1 cellular context compared by ENCODE assay signal in genomic region chr3:136250862-136251460, GRCh38.
TF ChIP-seq lines count a peak whose summit lies in the region.

No MANE protein-coding gene starts in this region.

TF ChIP-seq in HepG2, 621 proteins besides CTCF, POLR2A, EP300 and RAD21 (continued from another document and continues in another):
- TF ChIP-seq ZNF18 (CRISPR knock-in tag; IDR thresholded peaks at IDR 0.05; ENCODE audit: insufficient replicate concordance) (peak; percentile 88), DRAP1 (CRISPR knock-in tag; IDR thresholded peaks at IDR 0.05) (no peak), SCMH1 (CRISPR knock-in tag; IDR thresholded peaks at IDR 0.05; ENCODE audit: borderline replicate concordance) (no peak), ZBTB38 (CRISPR knock-in tag; IDR thresholded peaks at IDR 0.05) (peak; percentile 81), ZSCAN29 (CRISPR knock-in tag; conservative IDR thresholded peaks at IDR 0.05) (no peak; the same call in 1 of the 2 replicates), ZNF674 (CRISPR knock-in tag; IDR thresholded peaks at IDR 0.05; ENCODE audit: low read depth) (no peak), ZNF451 (CRISPR knock-in tag; IDR thresholded peaks at IDR 0.05) (peak; percentile 82; the same call in 1 of the 2 replicates), ZNF652 (CRISPR knock-in tag; IDR thresholded peaks at IDR 0.05; ENCODE audit: borderline replicate concordance, low read depth) (peak; percentile 18; the same call in 1 of the 2 replicates), ESRRA (CRISPR knock-in tag; IDR thresholded peaks at IDR 0.05; ENCODE audit: low read depth) (no peak), ZBTB1 (CRISPR knock-in tag; IDR thresholded peaks at IDR 0.05; ENCODE audit: borderline replicate concordance) (no peak), PHB2 (IDR thresholded peaks at IDR 0.05; ENCODE audit: partially characterized antibody) (no peak), ZNF639 (CRISPR knock-in tag; conservative IDR thresholded peaks at IDR 0.05) (no peak; the same call in 1 of the 2 replicates), ZNF260 (CRISPR knock-in tag; IDR thresholded peaks at IDR 0.05; ENCODE audit: borderline replicate concordance, low read depth) (no peak), ZSCAN25 (CRISPR knock-in tag; IDR thresholded peaks at IDR 0.05) (peak; percentile 53; the same call in 1 of the 2 replicates), THAP8 (CRISPR knock-in tag; IDR thresholded peaks at IDR 0.05; ENCODE audit: borderline replicate concordance) (peak; percentile 23; the same call in 1 of the 2 replicates), ATF4 (CRISPR knock-in tag; IDR thresholded peaks at IDR 0.05) (peak in 1 of 2 experiments; percentile 71; a peak in 2 of 4 replicates), TFE3 (CRISPR knock-in tag; IDR thresholded peaks at IDR 0.05) (peak; percentile 56; the same call in 1 of the 2 replicates), ZGPAT (CRISPR knock-in tag; IDR thresholded peaks at IDR 0.05) (no peak), FOXC1 (CRISPR knock-in tag; IDR thresholded peaks at IDR 0.05; ENCODE audit: borderline replicate concordance) (peak; percentile 53; the same call in 1 of the 2 replicates), TERF1 (CRISPR knock-in tag; IDR thresholded peaks at IDR 0.05) (peak; percentile 55; the same call in 1 of the 2 replicates), ZNF253 (CRISPR knock-in tag; IDR thresholded peaks at IDR 0.05; ENCODE audit: borderline replicate concordance) (peak; percentile 87; the same call in 1 of the 2 replicates), ZNF780A (CRISPR knock-in tag; IDR thresholded peaks at IDR 0.05) (peak; percentile 72; the same call in 1 of the 2 replicates), ONECUT2 (CRISPR knock-in tag; IDR thresholded peaks at IDR 0.05) (peak; percentile 76), NFIC (IDR thresholded peaks at IDR 0.05; ENCODE audit: low read length) (no peak), ZNF556 (CRISPR knock-in tag; IDR thresholded peaks at IDR 0.05; ENCODE audit: borderline replicate concordance) (no peak), ZNF878 (CRISPR knock-in tag; IDR thresholded peaks at IDR 0.05) (peak; percentile 73; the same call in 1 of the 2 replicates), TEAD2 (CRISPR knock-in tag; IDR thresholded peaks at IDR 0.05) (peak; percentile 97), SNRNP70 (IDR thresholded peaks at IDR 0.05; ENCODE audit: low read depth, low read length) (no peak), IRF9 (CRISPR knock-in tag; IDR thresholded peaks at IDR 0.05; ENCODE audit: borderline replicate concordance) (peak; percentile 73), BATF2 (CRISPR knock-in tag; IDR thresholded peaks at IDR 0.05) (peak; percentile 72; the same call in 1 of the 2 replicates), DNMT3B (CRISPR knock-in tag; conservative IDR thresholded peaks at IDR 0.05) (peak; percentile 96), RXRA (CRISPR knock-in tag; IDR thresholded peaks at IDR 0.05) (no peak), PAWR (CRISPR knock-in tag; IDR thresholded peaks at IDR 0.05; ENCODE audit: borderline replicate concordance) (no peak), PPARG (CRISPR knock-in tag; conservative IDR thresholded peaks at IDR 0.05) (no peak), TIGD3 (CRISPR knock-in tag; IDR thresholded peaks at IDR 0.05; ENCODE audit: borderline replicate concordance) (no peak; the same call in 1 of the 2 replicates), MEIS1 (CRISPR knock-in tag; IDR thresholded peaks at IDR 0.05; ENCODE audit: borderline replicate concordance) (no peak), ZNF792 (CRISPR knock-in tag; IDR thresholded peaks at IDR 0.05) (0 out of 2 replicates have a peak, but pooled peaks have one; percentile 2), PRMT3 (CRISPR knock-in tag; IDR thresholded peaks at IDR 0.05; ENCODE audit: borderline replicate concordance, low read depth) (no peak), ZBTB33 (CRISPR knock-in tag; IDR thresholded peaks at IDR 0.05) (0 out of 2 replicates have a peak, but pooled peaks have one; percentile 45)
